8 cellular contexts compared by ENCODE assay signal in the genomic region with DNA sequence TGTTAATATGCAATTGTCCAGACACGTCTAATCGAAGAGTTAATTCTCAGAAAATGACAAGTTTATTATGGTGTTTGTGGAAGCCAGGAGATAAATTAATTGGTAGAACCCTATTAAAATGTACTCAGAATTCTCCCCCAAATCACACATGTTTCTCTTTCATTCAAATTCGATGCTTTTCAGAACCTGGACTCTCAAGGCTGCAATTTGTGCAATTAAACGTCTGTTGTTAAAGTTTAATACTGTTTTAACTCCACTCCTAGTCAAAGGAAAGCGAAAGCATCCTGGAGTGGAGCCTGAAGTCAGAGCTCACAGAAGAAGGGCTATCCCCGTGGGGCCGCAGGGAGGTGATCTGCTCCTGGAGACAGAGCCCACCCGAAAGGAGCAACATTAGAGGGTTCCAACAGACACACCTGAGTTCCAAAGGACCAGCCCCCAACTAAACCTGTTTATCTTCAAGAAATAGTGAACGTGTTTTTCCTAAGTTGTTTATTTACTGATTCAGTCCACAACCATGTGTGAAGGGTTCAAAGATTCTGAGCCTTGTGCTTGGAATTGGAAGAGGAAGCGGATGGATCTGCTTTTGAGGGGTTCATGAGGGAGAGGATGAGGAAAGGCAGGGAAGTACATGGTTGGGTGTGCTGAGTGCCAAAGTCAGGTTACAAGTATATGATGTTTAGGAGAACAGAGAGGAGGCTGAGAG.
DNase-seq lines count a peak whose midpoint lies in the region; ATAC-seq, FAIRE-seq and TF ChIP-seq lines count a peak whose summit lies in the region.

No MANE protein-coding gene starts in this region.

- H2AFZ ChIP-seq in hepatocyte: peak overlapping the region; percentile 66

- peaks cover 44% of the 10 kb centered on the region for H3K27me3 Mint-ChIP-seq in activated CD8-positive, alpha-beta T cell treated with anti-CD3 and anti-CD28 coated beads, Interleukin-2, amount 10 ng/mL, durations not matched to agents 7 days and 5 days (ENCODE audit: low read depth)

- H4K20me1 ChIP-seq in hepatocyte (ENCODE audit: insufficient read depth, poor library complexity, severe bottlenecking): no peaks in the 10 kb centered on the region

- H3K27ac Mint-ChIP-seq in activated CD8-positive, alpha-beta T cell treated with anti-CD3 and anti-CD28 coated beads, Interleukin-2, amount 10 ng/mL, durations not matched to agents 7 days and 5 days: no peak overlapping the region

- 45% methylated on average over 10 of the region's 10 CpGs for WGBS in hepatocyte (ENCODE audit: low lambda C conversion rate, missing lambda C conversion rate)
- 8 to 22% (median 18%) methylated on average over 10 of the region's 10 CpGs for WGBS in small intestine, 3 donors

- H3K36me3 ChIP-seq in HEK293 (ENCODE audit: control insufficient read depth in 2 of 2, insufficient read depth in 1 of 2, low read length in 2 of 2) (no peaks in the 10 kb centered on the region), hepatocyte (replicated peaks; ENCODE audit: insufficient read depth, low read depth) (no peaks in the 10 kb centered on the region), small intestine (ENCODE audit: control insufficient read depth in 2 of 2, insufficient read depth in 2 of 2, low read length in 2 of 2) (no peaks in the 10 kb centered on the region)

- H3K4me1 ChIP-seq in HEK293 (ENCODE audit: control insufficient read depth, insufficient read depth, low read length) (peaks cover 3% of the 10 kb centered on the region; the same call in 1 of the 2 replicates), hepatocyte (ENCODE audit: insufficient read depth) (peaks cover 9% of the 10 kb centered on the region), small intestine (ENCODE audit: control insufficient read depth in 2 of 2, insufficient read depth in 1 of 2, low read depth in 1 of 2, low read length in 1 of 2) (no peaks in the 10 kb centered on the region)

- in situ Hi-C loops in GM13977 (cut with MboI; ENCODE audit: low pct_unique_long_range_greater_than_20kb, low sequenced_read_pairs, unreplicated experiment): no loop called here

- no peaks in the 10 kb centered on the region for H3K79me2 ChIP-seq in hepatocyte

- H3K9me3 ChIP-seq in HEK293 (ENCODE audit: control insufficient read depth, insufficient read depth, low read depth, low read length): no peaks in the 10 kb centered on the region
- no peaks in the 10 kb centered on the region for H3K9me3 ChIP-seq in hepatocyte (ENCODE audit: low read depth)
- no peaks in the 10 kb centered on the region for H3K9me3 ChIP-seq in small intestine (ENCODE audit: control insufficient read depth, low read depth)

- H3K27ac ChIP-seq in HEK293 (ENCODE audit: extremely low read depth, low read depth, low read length) (no peak overlapping the region), hepatocyte (no peak overlapping the region), small intestine (ENCODE audit: low read depth in 1 of 2, low read length in 1 of 2) (no peak overlapping the region)

- H3K36me3 Mint-ChIP-seq in activated CD8-positive, alpha-beta T cell treated with anti-CD3 and anti-CD28 coated beads, Interleukin-2, amount 10 ng/mL, durations not matched to agents 7 days and 5 days (ENCODE audit: low read depth): no peaks in the 10 kb centered on the region

- H3K4me3 Mint-ChIP-seq in activated CD8-positive, alpha-beta T cell treated with anti-CD3 and anti-CD28 coated beads, Interleukin-2, amount 10 ng/mL, durations not matched to agents 7 days and 5 days: peak overlapping the region; percentile 71

- no peak for DNase-seq in activated CD8-positive, alpha-beta T cell treated with anti-CD3 and anti-CD28 coated beads, Interleukin-2, amount 10 ng/mL, durations not matched to agents 7 days and 5 days
- DNase-seq in hepatocyte (ENCODE audit: low spot score) (no peak), small intestine (peak; percentile 47), HT-29 (ENCODE audit: low spot score) (no peak), GM13977 (ENCODE audit: low spot score) (no peak), SHP77 (lab: John Stamatoyannopoulos, UW) (no peak)
- DNase-seq in stimulated activated CD4-positive, alpha-beta T cell treated with anti-CD3 and anti-CD28 coated beads, Interleukin-4, amount 100 ng/mL, for 1 hour: no peak

- peaks cover 13% of the 10 kb centered on the region for H3K4me1 Mint-ChIP-seq in activated CD8-positive, alpha-beta T cell treated with anti-CD3 and anti-CD28 coated beads, Interleukin-2, amount 10 ng/mL, durations not matched to agents 7 days and 5 days (ENCODE audit: low read depth)

- POLR2A ChIA-PET in HEK293 (lab: Yijun Ruan, JAX): interaction anchor here (1.2 to 1.5 kb wide), 2 partner anchors 8 to 10 kb away, joined by 5 to 8 read pairs; no protein-coding TSS in a partner anchor
- POLR2A ChIA-PET in activated CD8-positive, alpha-beta T cell treated with anti-CD3 and anti-CD28 coated beads, Interleukin-2, amount 10 ng/mL, durations not matched to agents 7 days and 5 days (lab: Charles Lee): no interaction called here

- no peak for TF ChIP-seq CTCF in HEK293 (tag by site-specific recombination; IDR thresholded peaks at IDR 0.05)
- no peak for TF ChIP-seq CTCF in hepatocyte (IDR thresholded peaks at IDR 0.05; ENCODE audit: poor library complexity)
- TF ChIP-seq CTCF in GM13977 (IDR thresholded peaks at IDR 0.05; ENCODE audit: extremely low read depth, insufficient read depth, missing control alignments): no peak

- CTCF ChIA-PET in HEK293 (lab: Yijun Ruan, JAX): interaction anchor here (0.5 to 1.5 kb wide), 7 partner anchors 9 to 634 kb away, joined by 3 to 6 read pairs (median 3); no protein-coding TSS in a partner anchor
- CTCF ChIA-PET in activated CD8-positive, alpha-beta T cell treated with anti-CD3 and anti-CD28 coated beads, Interleukin-2, amount 10 ng/mL, durations not matched to agents 7 days and 5 days (lab: Charles Lee): interaction anchor here (1.2 kb wide), 1 partner anchor 61 kb away, joined by 3 read pairs; no protein-coding TSS in a partner anchor

- no peaks in the 10 kb centered on the region for H3K9me3 Mint-ChIP-seq in activated CD8-positive, alpha-beta T cell treated with anti-CD3 and anti-CD28 coated beads, Interleukin-2, amount 10 ng/mL, durations not matched to agents 7 days and 5 days (ENCODE audit: insufficient read depth)

- H3K4me2 ChIP-seq in hepatocyte: peak overlapping the region; percentile 90

- H3K27me3 ChIP-seq in hepatocyte: peaks cover 66% of the 10 kb centered on the region
- peaks cover 2 to 3% of the 10 kb centered on the region in 2 donors for H3K27me3 ChIP-seq in small intestine (ENCODE audit: control insufficient read depth in 2 of 2, insufficient read depth in 2 of 2, low read length in 2 of 2)

- peak overlapping the region; percentile 54 for H3K4me3 ChIP-seq in HEK293 (ENCODE audit: low read depth, low read length)
- H3K4me3 ChIP-seq in hepatocyte: no peak overlapping the region
- H3K4me3 ChIP-seq in small intestine (ENCODE audit: low read depth in 1 of 2, low read length in 2 of 2): peak overlapping the region in 1 of 2 donors; percentile 33

- no peaks in the 10 kb centered on the region for H3K9me2 ChIP-seq in hepatocyte (replicated peaks; ENCODE audit: insufficient read depth)

- no peak for FAIRE-seq in small intestine (lab: Jason Lieb, UNC)

- ATAC-seq in activated CD8-positive, alpha-beta T cell treated with anti-CD3 and anti-CD28 coated beads, Interleukin-2, amount 10 ng/mL, durations not matched to agents 7 days and 5 days: peak; percentile 52

TF ChIP-seq in HEK293, 187 proteins besides CTCF, POLR2A, EP300 and RAD21 (continues in another document):
- 0 out of 2 replicates have a peak, but pooled peaks have one; percentile 7 for TF ChIP-seq MZF1 (tag by site-specific recombination; IDR thresholded peaks at IDR 0.05; ENCODE audit: borderline replicate concordance)
- no peak for TF ChIP-seq HOXC10 (CRISPR knock-in tag; IDR thresholded peaks at IDR 0.05)
- TF ChIP-seq, protein P1, sequence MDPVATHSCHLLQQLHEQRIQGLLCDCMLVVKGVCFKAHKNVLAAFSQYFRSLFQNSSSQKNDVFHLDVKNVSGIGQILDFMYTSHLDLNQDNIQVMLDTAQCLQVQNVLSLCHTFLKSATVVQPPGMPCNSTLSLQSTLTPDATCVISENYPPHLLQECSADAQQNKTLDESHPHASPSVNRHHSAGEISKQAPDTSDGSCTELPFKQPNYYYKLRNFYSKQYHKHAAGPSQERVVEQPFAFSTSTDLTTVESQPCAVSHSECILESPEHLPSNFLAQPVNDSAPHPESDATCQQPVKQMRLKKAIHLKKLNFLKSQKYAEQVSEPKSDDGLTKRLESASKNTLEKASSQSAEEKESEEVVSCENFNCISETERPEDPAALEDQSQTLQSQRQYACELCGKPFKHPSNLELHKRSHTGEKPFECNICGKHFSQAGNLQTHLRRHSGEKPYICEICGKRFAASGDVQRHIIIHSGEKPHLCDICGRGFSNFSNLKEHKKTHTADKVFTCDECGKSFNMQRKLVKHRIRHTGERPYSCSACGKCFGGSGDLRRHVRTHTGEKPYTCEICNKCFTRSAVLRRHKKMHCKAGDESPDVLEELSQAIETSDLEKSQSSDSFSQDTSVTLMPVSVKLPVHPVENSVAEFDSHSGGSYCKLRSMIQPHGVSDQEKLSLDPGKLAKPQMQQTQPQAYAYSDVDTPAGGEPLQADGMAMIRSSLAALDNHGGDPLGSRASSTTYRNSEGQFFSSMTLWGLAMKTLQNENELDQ (tag by site-specific recombination; IDR thresholded peaks at IDR 0.05; ENCODE audit: low read depth): no peak
- TF ChIP-seq ZBTB17 (tag by site-specific recombination; IDR thresholded peaks at IDR 0.05): 0 out of 2 replicates have a peak, but pooled peaks have one; percentile 87
